In genomic region chr12:45220366-45220931, GRCh38 we compare ENCODE assay signal across 1 cellular context.
TF ChIP-seq lines count a peak whose summit lies in the region.

No MANE protein-coding gene starts in this region.

TF ChIP-seq in H1, 55 proteins besides CTCF, POLR2A, EP300 and RAD21:
- TF ChIP-seq TAF7 (optimal IDR thresholded peaks at IDR 0.05; ENCODE audit: borderline replicate concordance, low read depth, low read length) (no peak), RBBP5 (IDR thresholded peaks at IDR 0.05; ENCODE audit: borderline replicate concordance, low read depth, low read length) (no peak), EGR1 (IDR thresholded peaks at IDR 0.05; ENCODE audit: borderline replicate concordance, low read depth, low read length) (no peak), BCL11A (IDR thresholded peaks at IDR 0.05; ENCODE audit: low read depth in 2 of 2, low read length in 2 of 2) (no peak), JUND (IDR thresholded peaks at IDR 0.05; ENCODE audit: low read length) (no peak), MAFK (IDR thresholded peaks at IDR 0.05; ENCODE audit: low read depth, low read length) (no peak), ATF3 (IDR thresholded peaks at IDR 0.05; ENCODE audit: insufficient read depth, low read depth, low read length) (no peak), POU5F1 (IDR thresholded peaks at IDR 0.05; ENCODE audit: low read depth, low read length) (no peak), FOSL1 (IDR thresholded peaks at IDR 0.05; ENCODE audit: insufficient read depth, low read depth, low read length) (no peak), PHF8 (conservative IDR thresholded peaks at IDR 0.05; ENCODE audit: low read depth, low read length) (no peak), CBX5 (IDR thresholded peaks at IDR 0.05; ENCODE audit: low read depth, low read length) (no peak), TAF1 (IDR thresholded peaks at IDR 0.05; ENCODE audit: low read depth, low read length) (no peak), HDAC6 (IDR thresholded peaks at IDR 0.05; ENCODE audit: low read depth, low read length) (no peak), ASH2L (IDR thresholded peaks at IDR 0.05; ENCODE audit: low read length) (no peak)
- TF ChIP-seq, protein P1, sequence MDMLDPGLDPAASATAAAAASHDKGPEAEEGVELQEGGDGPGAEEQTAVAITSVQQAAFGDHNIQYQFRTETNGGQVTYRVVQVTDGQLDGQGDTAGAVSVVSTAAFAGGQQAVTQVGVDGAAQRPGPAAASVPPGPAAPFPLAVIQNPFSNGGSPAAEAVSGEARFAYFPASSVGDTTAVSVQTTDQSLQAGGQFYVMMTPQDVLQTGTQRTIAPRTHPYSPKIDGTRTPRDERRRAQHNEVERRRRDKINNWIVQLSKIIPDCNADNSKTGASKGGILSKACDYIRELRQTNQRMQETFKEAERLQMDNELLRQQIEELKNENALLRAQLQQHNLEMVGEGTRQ (IDR thresholded peaks at IDR 0.05; ENCODE audit: low read length): no peak
TF ChIP-seq in H1: peak in this region for 0.
